Comparison of ENCODE assay signal across 21 cellular contexts in the genomic region with DNA sequence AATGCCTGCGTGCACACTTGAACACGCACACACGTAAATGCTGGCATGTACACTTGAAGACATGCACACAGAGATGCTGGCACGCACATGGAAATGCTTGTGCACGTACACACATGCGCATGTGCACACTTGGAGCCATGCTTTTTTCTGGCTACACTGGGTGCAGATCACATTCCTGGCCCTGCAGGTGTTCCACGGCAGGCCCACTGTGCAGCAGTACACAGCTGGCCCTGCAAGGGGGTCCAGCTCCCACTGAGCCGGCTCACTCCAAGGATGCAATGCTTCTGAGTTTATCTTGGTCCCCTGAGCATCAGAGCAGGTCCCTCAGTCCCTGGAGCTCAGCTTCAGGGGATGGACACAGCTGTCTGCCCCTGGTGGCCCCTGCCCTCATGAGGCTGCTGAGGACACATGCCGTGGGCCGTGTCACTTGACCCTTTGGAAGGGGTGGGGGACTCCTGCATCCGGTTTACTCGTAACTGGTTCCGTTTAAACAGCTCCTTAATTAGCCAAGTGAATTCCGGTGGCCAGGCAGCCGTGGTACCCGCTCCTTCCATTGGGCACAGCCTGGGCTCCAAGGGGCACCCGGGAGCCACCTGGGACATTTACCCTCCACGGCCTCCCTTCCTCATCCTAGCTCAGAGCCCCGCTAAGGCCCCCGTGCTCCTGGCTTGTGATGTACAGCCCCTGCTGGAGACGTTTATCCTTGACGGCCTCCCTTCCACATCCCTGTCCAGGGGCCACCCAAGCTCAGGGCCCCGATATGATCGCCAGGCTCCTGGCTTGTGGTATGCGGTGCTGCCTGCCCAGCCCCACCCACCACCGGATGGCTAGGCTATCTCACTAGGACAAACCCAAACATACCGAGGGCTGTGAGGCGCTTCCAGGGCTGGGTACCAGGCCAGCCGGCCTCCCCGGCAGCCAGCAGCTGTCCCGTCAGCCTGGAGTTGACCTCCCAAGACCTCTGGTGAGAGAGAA. TPM values are rescaled to one million over a fixed set of nuclear protein-coding genes. Genes with fewer than 3 reads are reported as not detected.
DNase-seq lines count a peak whose midpoint lies in the region; ATAC-seq and TF ChIP-seq lines count a peak whose summit lies in the region.
"Had no signal": no experiment of that assay in that cellular context is flagged by ENCODE, and none has a peak within 500 bp of the region (broad histone marks: within the 10 kb centered on the region; RNA-seq: fewer than 3 reads in every experiment).

No MANE protein-coding gene starts in this region.

- CTCF ChIA-PET in HEK293 (lab: Yijun Ruan, JAX) = interaction anchor here (0.6 to 0.7 kb wide), 2 partner anchors 46 to 1839 kb away, joined by 3 to 4 read pairs; no protein-coding TSS in a partner anchor

- no peaks in the 10 kb centered on the region for H3K27me3 ChIP-seq in Peyer's patch

- H3K27ac ChIP-seq in HEK293 (ENCODE audit: extremely low read depth, low read depth, low read length) (no peak overlapping the region), Peyer's patch (no peak overlapping the region)
- H3K27ac ChIP-seq: 22Rv1, BLaER1, PC-9 had no signal

- H3K36me3 ChIP-seq in HEK293 (ENCODE audit: control insufficient read depth in 2 of 2, insufficient read depth in 1 of 2, low read length in 2 of 2) = no peaks in the 10 kb centered on the region
- no peaks in the 10 kb centered on the region for H3K36me3 ChIP-seq in Peyer's patch
- H3K36me3 ChIP-seq: BLaER1 had no signal

- no peaks in the 10 kb centered on the region for H3K4me1 ChIP-seq in HEK293 (ENCODE audit: control insufficient read depth, insufficient read depth, low read length)
- H3K4me1 ChIP-seq in Peyer's patch = peaks cover 0 to 6% (median 0%) of the 10 kb centered on the region in 4 donors

- no peak for TF ChIP-seq POLR2A in Peyer's patch (IDR thresholded peaks at IDR 0.05)

- ATAC-seq in left ventricle myocardium superior = peak; percentile 31
- no peak for ATAC-seq in GM21447 (IDR thresholded peaks at IDR 0.05; ENCODE audit: unreplicated experiment)
- ATAC-seq: GM12878 had no signal

- H3K9me3 ChIP-seq in HEK293 (ENCODE audit: control insufficient read depth, insufficient read depth, low read depth, low read length) (no peaks in the 10 kb centered on the region), Peyer's patch (no peaks in the 10 kb centered on the region)
- H3K9me3 ChIP-seq: BLaER1 had no signal

- H3K4me3 ChIP-seq in HEK293 (ENCODE audit: low read depth, low read length) = no peak overlapping the region
- no peak overlapping the region for H3K4me3 ChIP-seq in Peyer's patch
- H3K4me3 ChIP-seq: BLaER1, GM12878, PC-9 had no signal

- TF ChIP-seq CTCF in HEK293 (tag by site-specific recombination; IDR thresholded peaks at IDR 0.05) (no peak), Peyer's patch (IDR thresholded peaks at IDR 0.05) (no peak)

- POLR2A ChIA-PET in HEK293 (lab: Yijun Ruan, JAX) = no interaction called here

- peak; percentile 26 for DNase-seq in activated CD4-positive, CD25-positive, alpha-beta regulatory T cell treated with anti-CD3 and anti-CD28 coated beads, Interleukin-2, amount 50 U/mL, for 72 hours
- no peak for DNase-seq in activated CD4-positive, CD25-positive, alpha-beta regulatory T cell (lab: John Stamatoyannopoulos, UW)
- peak; percentile 25 for DNase-seq in left ventricle myocardium superior
- DNase-seq in posterior cingulate gyrus = peak in 8 of 10 donors; percentile 4 to 79 (median 14)
- no peak for DNase-seq in Peyer's patch
- DNase-seq in activated T-cell treated with anti-CD3 and anti-CD28 coated beads, Interleukin-2, amount 50 U/mL, for 48 hours = no peak
- DNase-seq: DMS79 treated with DMSO at 0.1 percent for 48 hours, GOT3, KBM-7, NCI-H1417 treated with DMSO at 0.1 percent for 48 hours, NCI-H1930, NCI-H2171 treated with DMSO at 0.1 percent for 48 hours, NCI-H446 treated with DMSO at 0.1 percent for 48 hours, NCI-H774, PC-9, SHP77 had no signal

- intact Hi-C loops in left ventricle myocardium superior (cut with micrococcal nuclease) = no loop called here
- intact Hi-C loops in posterior cingulate gyrus (cut with DNase I) = no loop called here

TF ChIP-seq in HEK293, 187 proteins besides CTCF, POLR2A, EP300 and RAD21:
- peak; percentile 75 for TF ChIP-seq ZIC2 (tag by site-specific recombination; IDR thresholded peaks at IDR 0.05)
- no peak for TF ChIP-seq ZNF391 (tag by site-specific recombination; IDR thresholded peaks at IDR 0.05; ENCODE audit: borderline replicate concordance, low read depth)

RNA-seq across cellular contexts. Expression of gene DPYSL4, which starts 39.5 kb away (rescaled TPM):
- total RNA-seq in left ventricle myocardium superior (45.2 TPM), Peyer's patch (under 1 TPM in 1 of 4 donors, not detected in 3; 0.27 TPM)

Comparison
In these comparisons a context has a peak if more than half of its experiments do, and no peak if none do; other contexts are left out.
1. DNase-seq: peak in activated CD4-positive, CD25-positive, alpha-beta regulatory T cell treated with anti-CD3 and anti-CD28 coated beads, Interleukin-2, amount 50 U/mL, for 72 hours (single experiment), left ventricle myocardium superior (single experiment) and posterior cingulate gyrus (8 of 10); none in activated CD4-positive, CD25-positive, alpha-beta regulatory T cell (0 of 4), Peyer's patch (0 of 3) and activated T-cell treated with anti-CD3 and anti-CD28 coated beads, Interleukin-2, amount 50 U/mL, for 48 hours (0 of 2).
2. RNA of gene DPYSL4, which starts 39.5 kb away (total RNA-seq): 45.2 TPM in left ventricle myocardium superior (single experiment); 0.27 TPM in Peyer's patch; every median in the first group is over 10 times any median in the second.